In the genomic region with DNA sequence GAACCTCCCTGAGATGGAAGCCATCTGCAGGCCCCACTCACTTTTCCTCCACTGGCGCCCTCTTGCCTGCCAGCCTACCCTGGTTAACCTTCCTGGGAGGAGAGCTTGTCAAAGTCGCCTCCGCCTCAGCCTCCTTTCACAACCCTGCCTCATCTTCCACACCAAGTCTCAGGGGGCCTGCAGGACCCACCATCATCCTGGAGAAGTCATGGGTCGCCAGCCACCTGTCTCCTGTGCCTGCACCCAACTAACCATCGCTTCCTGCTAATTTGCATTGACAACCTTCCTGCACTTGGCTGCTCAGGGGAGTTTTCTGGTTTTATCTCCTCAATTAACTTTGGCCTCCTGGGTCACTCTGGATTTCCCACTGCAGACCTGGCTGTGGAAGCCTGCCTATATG, we compare ENCODE assay signal across 11 cellular contexts. TPM values are rescaled to one million over a fixed set of nuclear protein-coding genes. Genes with fewer than 3 reads are reported as not detected.
DNase-seq lines count a peak whose midpoint lies in the region; ATAC-seq and TF ChIP-seq lines count a peak whose summit lies in the region.
"Had no signal": no experiment of that assay in that cellular context is flagged by ENCODE, and none has a peak within 500 bp of the region (broad histone marks: within the 10 kb centered on the region; RNA-seq: fewer than 3 reads in every experiment).

No MANE protein-coding gene starts in this region.

- TF ChIP-seq POLR2A in GM18505 (IDR thresholded peaks at IDR 0.05; ENCODE audit: borderline replicate concordance, extremely low read depth, insufficient read depth, insufficient read length): peak; percentile 90

- DNase-seq in islet precursor cell (peak; percentile 40), NOMO-1 (lab: John Stamatoyannopoulos, UW; ENCODE audit: unreplicated experiment in 2 of 2) (no peak), NCI-H748 (lab: John Stamatoyannopoulos, UW; ENCODE audit: unreplicated experiment) (no peak), SK-N-DZ (ENCODE audit: low spot score) (no peak)
- DNase-seq: activated T-cell treated with anti-CD3 and anti-CD28 coated beads, Interleukin-2, amount 50 U/mL, for 24 hours; NCI-H510A had no signal

- ATAC-seq in GM18505 (IDR thresholded peaks at IDR 0.05; ENCODE audit: unreplicated experiment): no peak
- peak; percentile 29 for ATAC-seq in GM21423 (IDR thresholded peaks at IDR 0.05; ENCODE audit: unreplicated experiment)
- peak; percentile 39 for ATAC-seq in HG03175 (IDR thresholded peaks at IDR 0.05; ENCODE audit: unreplicated experiment)
- no peak for ATAC-seq in GM21737 (IDR thresholded peaks at IDR 0.05; ENCODE audit: unreplicated experiment)
- ATAC-seq: activated CD4-positive, CD25-positive, alpha-beta regulatory T cell treated with anti-CD3 and anti-CD28 coated beads, Interleukin-2, amount 50 U/mL, for 24 hours had no signal

RNA-seq across cellular contexts. Expression of a gene that starts 52.8 kb away (rescaled TPM):
- 226 and 229 TPM in 2 replicates for polyA plus RNA-seq in SK-N-DZ (2014; cell fraction: cytosol; rRNA removed)
- polyA plus RNA-seq in SK-N-DZ (2014; cell fraction: nucleus; rRNA removed): 179 and 202 TPM in 2 replicates

Comparison
In these comparisons a context has a peak if more than half of its experiments do, and no peak if none do; other contexts are left out.
1. ATAC-seq: peak in GM21423 (single experiment) and HG03175 (single experiment); none in GM18505 (single experiment) and GM21737 (single experiment).